ENCODE assay signal across 1 cellular context in the genomic region with DNA sequence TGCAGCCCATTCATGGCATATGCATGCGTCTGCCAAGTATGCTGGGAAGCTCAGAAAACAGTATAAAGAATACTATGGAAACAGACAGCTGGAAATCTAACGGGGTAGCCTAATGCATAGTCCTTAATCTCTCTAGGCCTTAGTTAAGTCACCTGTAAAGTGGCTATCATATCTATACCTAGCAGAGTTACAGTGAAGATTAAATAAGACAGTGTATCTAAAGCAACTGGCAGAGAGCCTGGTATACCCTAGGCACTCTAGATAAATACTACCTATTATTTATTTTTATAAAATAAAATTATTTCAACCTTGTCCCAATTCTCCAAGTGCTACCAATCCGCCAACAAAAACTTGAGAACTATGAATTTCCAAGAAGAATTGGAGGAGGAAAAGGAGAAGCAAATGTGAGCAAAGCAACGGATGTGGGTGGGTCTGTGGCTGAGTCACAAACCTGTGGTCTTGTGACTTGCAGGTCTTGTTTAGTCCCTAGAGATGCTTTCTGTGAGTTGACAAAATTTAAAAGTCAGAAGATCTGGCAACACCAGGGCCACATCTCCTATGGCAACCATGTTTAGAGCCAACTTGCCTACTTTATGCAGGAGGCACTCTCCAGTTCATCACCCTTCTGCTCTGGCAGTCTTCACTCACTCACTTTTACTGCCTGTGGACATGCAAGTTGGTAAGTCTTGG.
TF ChIP-seq lines count a peak whose summit lies in the region.

No MANE protein-coding gene starts in this region.

TF ChIP-seq in K562, 482 proteins besides CTCF, POLR2A, EP300 and RAD21 (continued from another document and continues in another):
- TF ChIP-seq ZNF324 (CRISPR knock-in tag; IDR thresholded peaks at IDR 0.05) (no peak), JUND (IDR thresholded peaks at IDR 0.05; ENCODE audit: borderline replicate concordance, low read depth, low read length) (peak; percentile 85), JUND (tag; IDR thresholded peaks at IDR 0.05; ENCODE audit: borderline replicate concordance, low read depth, low read length) (peak; percentile 62; the same call in 2 of the 3 replicates), RBM34 (IDR thresholded peaks at IDR 0.05; ENCODE audit: borderline replicate concordance, insufficient read depth, low read length) (no peak), CHD4 (IDR thresholded peaks at IDR 0.05; ENCODE audit: insufficient read depth, insufficient replicate concordance, low read depth, low read length, poor library complexity, severe bottlenecking) (no peak), PHF8 (IDR thresholded peaks at IDR 0.05; ENCODE audit: borderline replicate concordance, low read length) (no peak), BRCA1 (IDR thresholded peaks at IDR 0.05) (no peak), BRCA1 (CRISPR knock-in tag; IDR thresholded peaks at IDR 0.05) (no peak), GABPA (tag; conservative IDR thresholded peaks at IDR 0.05; ENCODE audit: low read depth) (0 out of 2 replicates have a peak, but pooled peaks have one; percentile 23), CBX5 (IDR thresholded peaks at IDR 0.05; ENCODE audit: borderline replicate concordance, low read depth) (no peak), PPARD (CRISPR knock-in tag; IDR thresholded peaks at IDR 0.05) (no peak), RBM17 (IDR thresholded peaks at IDR 0.05; ENCODE audit: borderline replicate concordance, low read depth, low read length) (no peak), ETV1 (tag; conservative IDR thresholded peaks at IDR 0.05; ENCODE audit: low read depth) (no peak; the same call in 1 of the 2 replicates), PHTF2 (CRISPR knock-in tag; IDR thresholded peaks at IDR 0.05) (no peak), ZNF354B (CRISPR knock-in tag; IDR thresholded peaks at IDR 0.05) (no peak), TSC22D4 (tag; IDR thresholded peaks at IDR 0.05) (no peak), IRF2 (CRISPR knock-in tag; IDR thresholded peaks at IDR 0.05) (no peak), CEBPG (CRISPR knock-in tag; IDR thresholded peaks at IDR 0.05) (no peak), CEBPG (tag; conservative IDR thresholded peaks at IDR 0.05 in 1 of 2, IDR thresholded peaks at IDR 0.05 in 1 of 2) (no peak), ZNF551 (CRISPR knock-in tag; IDR thresholded peaks at IDR 0.05) (no peak), HDAC2 (IDR thresholded peaks at IDR 0.05) (no peak), NELFE (IDR thresholded peaks at IDR 0.05; ENCODE audit: insufficient read depth, insufficient read length) (no peak), SNRNP70 (optimal IDR thresholded peaks at IDR 0.05; ENCODE audit: low read depth, low read length) (no peak), SMARCC2 (IDR thresholded peaks at IDR 0.05; ENCODE audit: low read depth) (0 out of 2 replicates have a peak, but pooled peaks have one; percentile 17), NR1H2 (CRISPR knock-in tag; IDR thresholded peaks at IDR 0.05) (no peak), CBFA2T3 (IDR thresholded peaks at IDR 0.05) (peak; percentile 47; the same call in 1 of the 2 replicates), ARID1B (IDR thresholded peaks at IDR 0.05) (peak; percentile 49; the same call in 1 of the 2 replicates), TEAD2 (tag; IDR thresholded peaks at IDR 0.05) (no peak), ZNF785 (CRISPR knock-in tag; IDR thresholded peaks at IDR 0.05) (no peak), SREBF1 (IDR thresholded peaks at IDR 0.05; ENCODE audit: borderline replicate concordance, low read depth, low read length) (no peak), XRCC3 (IDR thresholded peaks at IDR 0.05) (no peak), NR2F6 (CRISPR knock-in tag; IDR thresholded peaks at IDR 0.05) (no peak)
- TF ChIP-seq, protein P1, sequence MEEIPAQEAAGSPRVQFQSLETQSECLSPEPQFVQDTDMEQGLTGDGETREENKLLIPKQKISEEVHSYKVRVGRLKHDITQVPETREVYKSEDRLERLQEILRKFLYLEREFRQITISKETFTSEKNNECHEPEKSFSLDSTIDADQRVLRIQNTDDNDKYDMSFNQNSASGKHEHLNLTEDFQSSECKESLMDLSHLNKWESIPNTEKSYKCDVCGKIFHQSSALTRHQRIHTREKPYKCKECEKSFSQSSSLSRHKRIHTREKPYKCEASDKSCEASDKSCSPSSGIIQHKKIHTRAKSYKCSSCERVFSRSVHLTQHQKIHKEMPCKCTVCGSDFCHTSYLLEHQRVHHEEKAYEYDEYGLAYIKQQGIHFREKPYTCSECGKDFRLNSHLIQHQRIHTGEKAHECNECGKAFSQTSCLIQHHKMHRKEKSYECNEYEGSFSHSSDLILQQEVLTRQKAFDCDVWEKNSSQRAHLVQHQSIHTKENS (CRISPR knock-in tag; IDR thresholded peaks at IDR 0.05) = no peak
- TF ChIP-seq, protein P2, sequence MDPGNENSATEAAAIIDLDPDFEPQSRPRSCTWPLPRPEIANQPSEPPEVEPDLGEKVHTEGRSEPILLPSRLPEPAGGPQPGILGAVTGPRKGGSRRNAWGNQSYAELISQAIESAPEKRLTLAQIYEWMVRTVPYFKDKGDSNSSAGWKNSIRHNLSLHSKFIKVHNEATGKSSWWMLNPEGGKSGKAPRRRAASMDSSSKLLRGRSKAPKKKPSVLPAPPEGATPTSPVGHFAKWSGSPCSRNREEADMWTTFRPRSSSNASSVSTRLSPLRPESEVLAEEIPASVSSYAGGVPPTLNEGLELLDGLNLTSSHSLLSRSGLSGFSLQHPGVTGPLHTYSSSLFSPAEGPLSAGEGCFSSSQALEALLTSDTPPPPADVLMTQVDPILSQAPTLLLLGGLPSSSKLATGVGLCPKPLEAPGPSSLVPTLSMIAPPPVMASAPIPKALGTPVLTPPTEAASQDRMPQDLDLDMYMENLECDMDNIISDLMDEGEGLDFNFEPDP (CRISPR knock-in tag; IDR thresholded peaks at IDR 0.05) = no peak
- TF ChIP-seq, protein P3, sequence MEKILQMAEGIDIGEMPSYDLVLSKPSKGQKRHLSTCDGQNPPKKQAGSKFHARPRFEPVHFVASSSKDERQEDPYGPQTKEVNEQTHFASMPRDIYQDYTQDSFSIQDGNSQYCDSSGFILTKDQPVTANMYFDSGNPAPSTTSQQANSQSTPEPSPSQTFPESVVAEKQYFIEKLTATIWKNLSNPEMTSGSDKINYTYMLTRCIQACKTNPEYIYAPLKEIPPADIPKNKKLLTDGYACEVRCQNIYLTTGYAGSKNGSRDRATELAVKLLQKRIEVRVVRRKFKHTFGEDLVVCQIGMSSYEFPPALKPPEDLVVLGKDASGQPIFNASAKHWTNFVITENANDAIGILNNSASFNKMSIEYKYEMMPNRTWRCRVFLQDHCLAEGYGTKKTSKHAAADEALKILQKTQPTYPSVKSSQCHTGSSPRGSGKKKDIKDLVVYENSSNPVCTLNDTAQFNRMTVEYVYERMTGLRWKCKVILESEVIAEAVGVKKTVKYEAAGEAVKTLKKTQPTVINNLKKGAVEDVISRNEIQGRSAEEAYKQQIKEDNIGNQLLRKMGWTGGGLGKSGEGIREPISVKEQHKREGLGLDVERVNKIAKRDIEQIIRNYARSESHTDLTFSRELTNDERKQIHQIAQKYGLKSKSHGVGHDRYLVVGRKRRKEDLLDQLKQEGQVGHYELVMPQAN (IDR thresholded peaks at IDR 0.05; ENCODE audit: borderline replicate concordance) = no peak
- TF ChIP-seq, protein P4, sequence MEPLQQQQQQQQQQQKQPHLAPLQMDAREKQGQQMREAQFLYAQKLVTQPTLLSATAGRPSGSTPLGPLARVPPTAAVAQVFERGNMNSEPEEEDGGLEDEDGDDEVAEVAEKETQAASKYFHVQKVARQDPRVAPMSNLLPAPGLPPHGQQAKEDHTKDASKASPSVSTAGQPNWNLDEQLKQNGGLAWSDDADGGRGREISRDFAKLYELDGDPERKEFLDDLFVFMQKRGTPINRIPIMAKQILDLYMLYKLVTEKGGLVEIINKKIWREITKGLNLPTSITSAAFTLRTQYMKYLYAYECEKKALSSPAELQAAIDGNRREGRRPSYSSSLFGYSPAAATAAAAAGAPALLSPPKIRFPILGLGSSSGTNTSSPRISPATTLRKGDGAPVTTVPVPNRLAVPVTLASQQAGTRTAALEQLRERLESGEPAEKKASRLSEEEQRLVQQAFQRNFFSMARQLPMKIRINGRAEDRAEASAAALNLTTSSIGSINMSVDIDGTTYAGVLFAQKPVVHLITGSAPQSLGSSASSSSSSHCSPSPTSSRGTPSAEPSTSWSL (CRISPR knock-in tag; IDR thresholded peaks at IDR 0.05; ENCODE audit: borderline replicate concordance) = no peak
- TF ChIP-seq, protein P5, sequence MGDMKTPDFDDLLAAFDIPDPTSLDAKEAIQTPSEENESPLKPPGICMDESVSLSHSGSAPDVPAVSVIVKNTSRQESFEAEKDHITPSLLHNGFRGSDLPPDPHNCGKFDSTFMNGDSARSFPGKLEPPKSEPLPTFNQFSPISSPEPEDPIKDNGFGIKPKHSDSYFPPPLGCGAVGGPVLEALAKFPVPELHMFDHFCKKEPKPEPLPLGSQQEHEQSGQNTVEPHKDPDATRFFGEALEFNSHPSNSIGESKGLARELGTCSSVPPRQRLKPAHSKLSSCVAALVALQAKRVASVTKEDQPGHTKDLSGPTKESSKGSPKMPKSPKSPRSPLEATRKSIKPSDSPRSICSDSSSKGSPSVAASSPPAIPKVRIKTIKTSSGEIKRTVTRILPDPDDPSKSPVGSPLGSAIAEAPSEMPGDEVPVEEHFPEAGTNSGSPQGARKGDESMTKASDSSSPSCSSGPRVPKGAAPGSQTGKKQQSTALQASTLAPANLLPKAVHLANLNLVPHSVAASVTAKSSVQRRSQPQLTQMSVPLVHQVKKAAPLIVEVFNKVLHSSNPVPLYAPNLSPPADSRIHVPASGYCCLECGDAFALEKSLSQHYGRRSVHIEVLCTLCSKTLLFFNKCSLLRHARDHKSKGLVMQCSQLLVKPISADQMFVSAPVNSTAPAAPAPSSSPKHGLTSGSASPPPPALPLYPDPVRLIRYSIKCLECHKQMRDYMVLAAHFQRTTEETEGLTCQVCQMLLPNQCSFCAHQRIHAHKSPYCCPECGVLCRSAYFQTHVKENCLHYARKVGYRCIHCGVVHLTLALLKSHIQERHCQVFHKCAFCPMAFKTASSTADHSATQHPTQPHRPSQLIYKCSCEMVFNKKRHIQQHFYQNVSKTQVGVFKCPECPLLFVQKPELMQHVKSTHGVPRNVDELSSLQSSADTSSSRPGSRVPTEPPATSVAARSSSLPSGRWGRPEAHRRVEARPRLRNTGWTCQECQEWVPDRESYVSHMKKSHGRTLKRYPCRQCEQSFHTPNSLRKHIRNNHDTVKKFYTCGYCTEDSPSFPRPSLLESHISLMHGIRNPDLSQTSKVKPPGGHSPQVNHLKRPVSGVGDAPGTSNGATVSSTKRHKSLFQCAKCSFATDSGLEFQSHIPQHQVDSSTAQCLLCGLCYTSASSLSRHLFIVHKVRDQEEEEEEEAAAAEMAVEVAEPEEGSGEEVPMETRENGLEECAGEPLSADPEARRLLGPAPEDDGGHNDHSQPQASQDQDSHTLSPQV (IDR thresholded peaks at IDR 0.05) = no peak
- TF ChIP-seq, protein P6, sequence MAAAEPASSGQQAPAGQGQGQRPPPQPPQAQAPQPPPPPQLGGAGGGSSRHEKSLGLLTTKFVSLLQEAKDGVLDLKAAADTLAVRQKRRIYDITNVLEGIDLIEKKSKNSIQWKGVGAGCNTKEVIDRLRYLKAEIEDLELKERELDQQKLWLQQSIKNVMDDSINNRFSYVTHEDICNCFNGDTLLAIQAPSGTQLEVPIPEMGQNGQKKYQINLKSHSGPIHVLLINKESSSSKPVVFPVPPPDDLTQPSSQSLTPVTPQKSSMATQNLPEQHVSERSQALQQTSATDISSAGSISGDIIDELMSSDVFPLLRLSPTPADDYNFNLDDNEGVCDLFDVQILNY (CRISPR knock-in tag; IDR thresholded peaks at IDR 0.05) = no peak
- TF ChIP-seq, protein P7, sequence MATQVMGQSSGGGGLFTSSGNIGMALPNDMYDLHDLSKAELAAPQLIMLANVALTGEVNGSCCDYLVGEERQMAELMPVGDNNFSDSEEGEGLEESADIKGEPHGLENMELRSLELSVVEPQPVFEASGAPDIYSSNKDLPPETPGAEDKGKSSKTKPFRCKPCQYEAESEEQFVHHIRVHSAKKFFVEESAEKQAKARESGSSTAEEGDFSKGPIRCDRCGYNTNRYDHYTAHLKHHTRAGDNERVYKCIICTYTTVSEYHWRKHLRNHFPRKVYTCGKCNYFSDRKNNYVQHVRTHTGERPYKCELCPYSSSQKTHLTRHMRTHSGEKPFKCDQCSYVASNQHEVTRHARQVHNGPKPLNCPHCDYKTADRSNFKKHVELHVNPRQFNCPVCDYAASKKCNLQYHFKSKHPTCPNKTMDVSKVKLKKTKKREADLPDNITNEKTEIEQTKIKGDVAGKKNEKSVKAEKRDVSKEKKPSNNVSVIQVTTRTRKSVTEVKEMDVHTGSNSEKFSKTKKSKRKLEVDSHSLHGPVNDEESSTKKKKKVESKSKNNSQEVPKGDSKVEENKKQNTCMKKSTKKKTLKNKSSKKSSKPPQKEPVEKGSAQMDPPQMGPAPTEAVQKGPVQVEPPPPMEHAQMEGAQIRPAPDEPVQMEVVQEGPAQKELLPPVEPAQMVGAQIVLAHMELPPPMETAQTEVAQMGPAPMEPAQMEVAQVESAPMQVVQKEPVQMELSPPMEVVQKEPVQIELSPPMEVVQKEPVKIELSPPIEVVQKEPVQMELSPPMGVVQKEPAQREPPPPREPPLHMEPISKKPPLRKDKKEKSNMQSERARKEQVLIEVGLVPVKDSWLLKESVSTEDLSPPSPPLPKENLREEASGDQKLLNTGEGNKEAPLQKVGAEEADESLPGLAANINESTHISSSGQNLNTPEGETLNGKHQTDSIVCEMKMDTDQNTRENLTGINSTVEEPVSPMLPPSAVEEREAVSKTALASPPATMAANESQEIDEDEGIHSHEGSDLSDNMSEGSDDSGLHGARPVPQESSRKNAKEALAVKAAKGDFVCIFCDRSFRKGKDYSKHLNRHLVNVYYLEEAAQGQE (CRISPR knock-in tag; IDR thresholded peaks at IDR 0.05; ENCODE audit: low read depth) = no peak
- TF ChIP-seq, protein P8, sequence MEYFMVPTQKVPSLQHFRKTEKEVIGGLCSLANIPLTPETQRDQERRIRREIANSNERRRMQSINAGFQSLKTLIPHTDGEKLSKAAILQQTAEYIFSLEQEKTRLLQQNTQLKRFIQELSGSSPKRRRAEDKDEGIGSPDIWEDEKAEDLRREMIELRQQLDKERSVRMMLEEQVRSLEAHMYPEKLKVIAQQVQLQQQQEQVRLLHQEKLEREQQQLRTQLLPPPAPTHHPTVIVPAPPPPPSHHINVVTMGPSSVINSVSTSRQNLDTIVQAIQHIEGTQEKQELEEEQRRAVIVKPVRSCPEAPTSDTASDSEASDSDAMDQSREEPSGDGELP (CRISPR knock-in tag; IDR thresholded peaks at IDR 0.05; ENCODE audit: borderline replicate concordance) = no peak
